ENCODE assay signal across 1 cellular context in genomic region chr9:133738039-133738805, GRCh38.
TF ChIP-seq lines count a peak whose summit lies in the region.

TSS of gene SARDH (minus strand) at chr9:133738352. CDS start at chr9:133734173, 4,179 bp downstream.

TF ChIP-seq in IMR-90, 13 proteins besides CTCF, POLR2A, EP300 and RAD21 (continued from another document):
- no peak for TF ChIP-seq CEBPB (IDR thresholded peaks at IDR 0.05; ENCODE audit: low read depth, low read length)
